Comparison of ENCODE assay signal across 8 cellular contexts in genomic region chr12:113154351-113154973, GRCh38. TPM values are rescaled to one million over a fixed set of nuclear protein-coding genes. Genes with fewer than 3 reads are reported as not detected.
DNase-seq lines count a peak whose midpoint lies in the region; ATAC-seq and TF ChIP-seq lines count a peak whose summit lies in the region.

No MANE protein-coding gene starts in this region.

- H3K9me3 ChIP-seq in CD4-positive, alpha-beta T cell (ENCODE audit: control insufficient read depth, low read length): no peaks in the 10 kb centered on the region
- H3K9me3 ChIP-seq in IMR-90 (ENCODE audit: control insufficient read depth, insufficient read depth, low read length) (no peaks in the 10 kb centered on the region), lower lobe of right lung (no peaks in the 10 kb centered on the region)

- H3K4me1 ChIP-seq in IMR-90 (ENCODE audit: control insufficient read depth, insufficient read depth, low read length): no peaks in the 10 kb centered on the region; the same call in 1 of the 2 replicates
- peaks cover 25% of the 10 kb centered on the region for H3K4me1 ChIP-seq in lower lobe of right lung

- no peak overlapping the region for H4K8ac ChIP-seq in IMR-90 (ENCODE audit: low read depth in 2 of 2, low read length in 2 of 2)

- dilution Hi-C loops in IMR-90 (cut with HindIII; ENCODE audit: low sequenced_read_pairs, unreplicated experiment): no loop called here

- BruUV-seq in IMR-90 (replicated peaks; lab: Mats Ljungman, UMichigan): no TSS peak

- H3K36me3 ChIP-seq in IMR-90 (ENCODE audit: control insufficient read depth, insufficient read depth, low read length): peaks cover 12% of the 10 kb centered on the region
- H3K36me3 ChIP-seq in lower lobe of right lung: peaks cover 21% of the 10 kb centered on the region

- H3K4me2 ChIP-seq in IMR-90 (ENCODE audit: low read depth, low read length): peak overlapping the region; percentile 23; the same call in 1 of the 2 replicates

- no peaks in the 10 kb centered on the region for H3K27me3 Mint-ChIP-seq in CD4-positive, alpha-beta T cell
- peaks cover 42% of the 10 kb centered on the region for H3K27me3 Mint-ChIP-seq in brain

- H3K9me1 ChIP-seq in IMR-90 (ENCODE audit: insufficient read depth, low read length): no peaks in the 10 kb centered on the region

- H3K18ac ChIP-seq in IMR-90 (ENCODE audit: low read depth, low read length): no peak overlapping the region

- H2BK120ac ChIP-seq in IMR-90 (ENCODE audit: low read depth, low read length): no peak overlapping the region

- H3K4ac ChIP-seq in IMR-90 (ENCODE audit: low read depth, low read length): no peak overlapping the region

- peak overlapping the region; percentile 72 for H3K4me3 Mint-ChIP-seq in CD4-positive, alpha-beta T cell
- peak overlapping the region in 3 of 5 experiments; percentile 28 to 80 (median 74) for H3K4me3 Mint-ChIP-seq in brain

- peak in 2 of 10 experiments; percentile 14 to 17 for DNase-seq in CD4-positive, alpha-beta T cell
- DNase-seq in IMR-90: peak; percentile 28
- DNase-seq in lower lobe of right lung: no peak
- DNase-seq in A172 (ENCODE audit: low spot score): no peak
- no peak for DNase-seq in hippocampal formation (lab: John Stamatoyannopoulos, UW)
- no peak for DNase-seq in NCI-H1436 treated with DMSO at 0.1 percent for 48 hours (lab: John Stamatoyannopoulos, UW)

- H3K23ac ChIP-seq in IMR-90 (ENCODE audit: low read depth, low read length): no peak overlapping the region

- H2AK5ac ChIP-seq in IMR-90 (ENCODE audit: low read depth, low read length): no peak overlapping the region

- 3% methylated on average over 30 of the region's 51 CpGs; no CpG with 5 or more reads in 1 of the 2 experiments for WGBS in IMR-90 (ENCODE audit: extremely low coverage in 2 of 2, insufficient read length in 1 of 2), 2 experiments

- no peak overlapping the region for H3K27ac ChIP-seq in CD4-positive, alpha-beta T cell (ENCODE audit: low read depth, low read length)
- no peak overlapping the region for H3K27ac ChIP-seq in IMR-90 (ENCODE audit: insufficient read depth, low read length)
- no peak overlapping the region for H3K27ac ChIP-seq in lower lobe of right lung

- no peak overlapping the region for H3K14ac ChIP-seq in IMR-90 (replicated peaks; ENCODE audit: low read depth, low read length)

- CTCF ChIA-PET in CD4-positive, alpha-beta T cell (lab: Charles Lee): interaction anchor here (1.4 to 2.3 kb wide), 4 partner anchors 18 to 106 kb away, joined by 4 to 12 read pairs (median 6); partner anchors contain the start of gene RASAL1
- CTCF ChIA-PET in IMR-90 (lab: Yijun Ruan, JAX): interaction anchor here (1.2 to 1.3 kb wide), 2 partner anchors 10 to 17 kb away, joined by 3 read pairs; no protein-coding TSS in a partner anchor

- H4K20me1 ChIP-seq in IMR-90 (ENCODE audit: insufficient read depth, low read length): no peaks in the 10 kb centered on the region

- intact Hi-C loops in CD4-positive, alpha-beta T cell (cut with DNase I, micrococcal nuclease): loop anchor here (5.0 to 10.0 kb wide), 3 partner anchors 57 to 100 kb away; partner anchors contain the start of gene DTX1 (in 1 of the 2)
- intact Hi-C loops in IMR-90 (cut with micrococcal nuclease): loop anchor here (5.0 kb wide), 1 partner anchor 162 kb away; no protein-coding TSS in a partner anchor
- intact Hi-C loops in lower lobe of right lung (cut with DNase I): no loop called here

- H3K9ac ChIP-seq in IMR-90 (ENCODE audit: low read depth, low read length): no peak overlapping the region

- H3K27me3 ChIP-seq in CD4-positive, alpha-beta T cell (ENCODE audit: control insufficient read depth, insufficient read depth, low read length): no peaks in the 10 kb centered on the region
- H3K27me3 ChIP-seq in IMR-90 (ENCODE audit: control insufficient read depth, insufficient read depth, low read length): peaks cover 42% of the 10 kb centered on the region
- peaks cover 55% of the 10 kb centered on the region for H3K27me3 ChIP-seq in lower lobe of right lung (ENCODE audit: low read depth)

- no peak for ATAC-seq in CD4-positive, alpha-beta T cell (ENCODE audit: poor library complexity)
- ATAC-seq in IMR-90 (ENCODE audit: low read depth): peak; percentile 21; the same call in 1 of the 2 replicates
- ATAC-seq in lower lobe of right lung: no peak
- ATAC-seq in HG03045 (IDR thresholded peaks at IDR 0.05; ENCODE audit: unreplicated experiment): no peak

- H4K91ac ChIP-seq in IMR-90 (ENCODE audit: insufficient read depth, low read depth, low read length): no peak overlapping the region

- no peak overlapping the region for H2BK5ac ChIP-seq in IMR-90 (ENCODE audit: low read depth, low read length, poor library complexity, severe bottlenecking)

- H3K36me3 Mint-ChIP-seq in CD4-positive, alpha-beta T cell (ENCODE audit: low read depth): peaks cover 23% of the 10 kb centered on the region
- peaks cover 13% of the 10 kb centered on the region for H3K36me3 Mint-ChIP-seq in brain

- H3K4me3 ChIP-seq in IMR-90 (ENCODE audit: insufficient read depth, low read depth, low read length): no peak overlapping the region
- H3K4me3 ChIP-seq in lower lobe of right lung: peak overlapping the region; percentile 31

- POLR2A ChIA-PET in CD4-positive, alpha-beta T cell (lab: Charles Lee): interaction anchor here (1.0 to 1.1 kb wide), 2 partner anchors 30 to 736 kb away, joined by 3 to 4 read pairs; partner anchors contain the start of gene PTPN11
- POLR2A ChIA-PET in IMR-90 (lab: Charles Lee; ENCODE audit: unreplicated experiment): no interaction called here

- no peak overlapping the region for H3K27ac Mint-ChIP-seq in CD4-positive, alpha-beta T cell
- H3K27ac Mint-ChIP-seq in brain: no peak overlapping the region

- no peak overlapping the region for H2BK15ac ChIP-seq in IMR-90 (ENCODE audit: low read depth, low read length)

- peak overlapping the region; percentile 52 for H2AK9ac ChIP-seq in IMR-90 (replicated peaks; ENCODE audit: low read depth, low read length, poor library complexity)

- no peak overlapping the region for H3K56ac ChIP-seq in IMR-90 (ENCODE audit: extremely low read depth, insufficient read depth, low read length)

- no peak for TF ChIP-seq POLR2A in IMR-90 (IDR thresholded peaks at IDR 0.05; ENCODE audit: low read depth, low read length)

- no peak overlapping the region for H4K5ac ChIP-seq in IMR-90 (ENCODE audit: low read depth, low read length)

- TF ChIP-seq RAD21 in IMR-90 (IDR thresholded peaks at IDR 0.05; ENCODE audit: low read length): no peak

- H3K9me3 Mint-ChIP-seq in CD4-positive, alpha-beta T cell: no peaks in the 10 kb centered on the region
- no peaks in the 10 kb centered on the region for H3K9me3 Mint-ChIP-seq in brain

- TF ChIP-seq CTCF in CD4-positive, alpha-beta T cell (IDR thresholded peaks at IDR 0.05): no peak
- TF ChIP-seq CTCF in IMR-90 (conservative IDR thresholded peaks at IDR 0.05; ENCODE audit: low read depth, low read length) (no peak), brain (conservative IDR thresholded peaks at IDR 0.05) (no peak), lower lobe of right lung (IDR thresholded peaks at IDR 0.05) (no peak)

- H3K4me1 Mint-ChIP-seq in CD4-positive, alpha-beta T cell (ENCODE audit: low read depth): peaks cover 29% of the 10 kb centered on the region
- peaks cover 46% of the 10 kb centered on the region for H3K4me1 Mint-ChIP-seq in brain

- peak overlapping the region; percentile 83 for H2AFZ ChIP-seq in IMR-90 (replicated peaks; ENCODE audit: low read length, poor library complexity)

- in situ Hi-C loops in IMR-90 (cut with MboI; ENCODE audit: low sequenced_read_pairs): no loop called here

- no peaks in the 10 kb centered on the region for H3K79me1 ChIP-seq in IMR-90 (ENCODE audit: low read depth in 1 of 2, low read length in 2 of 2)

- H2BK20ac ChIP-seq in IMR-90 (ENCODE audit: low read depth, low read length): no peak overlapping the region

TF ChIP-seq in IMR-90, 13 proteins besides CTCF, POLR2A, EP300 and RAD21:
- TF ChIP-seq RCOR1 (IDR thresholded peaks at IDR 0.05; ENCODE audit: insufficient replicate concordance, low read length): no peak
- TF ChIP-seq FOS (IDR thresholded peaks at IDR 0.05; ENCODE audit: low read depth, low read length): no peak
- no peak for TF ChIP-seq MAFK (IDR thresholded peaks at IDR 0.05; ENCODE audit: low read depth, low read length)
- TF ChIP-seq MXI1 (IDR thresholded peaks at IDR 0.05; ENCODE audit: borderline replicate concordance, low read depth, low read length): no peak

RNA-seq across cellular contexts. Expression of gene CFAP73, which starts 4.9 kb away (rescaled TPM):
- total RNA-seq in CD4-positive, alpha-beta T cell: 1 to 10 TPM in 1 of 2 experiments, under 1 TPM in 1; 0.92 to 1.2 TPM
- total RNA-seq in IMR-90 (2012; rRNA removed) (not detected in 2 replicates), lower lobe of right lung (7.3 TPM)
- polyA plus RNA-seq in IMR-90 (2012; rRNA removed) (not detected in 2 replicates), brain (ENCODE audit: insufficient read depth, low read depth, low replicate concordance) (not detected)
- polyA plus RNA-seq in IMR-90 (2012; cell fraction: cytosol; rRNA removed): not detected in 2 replicates
- polyA plus RNA-seq in IMR-90 (2012; cell fraction: nucleus; rRNA removed; ENCODE audit: low replicate concordance): not detected in 2 replicates
- total RNA-seq in A172 (2014; rRNA removed; shearing (Covaris generic)): 0.22 and 1.2 TPM in 2 replicates

RNA-seq across cellular contexts. Expression of gene RASAL1, which starts 18.9 kb away (rescaled TPM):
- total RNA-seq in CD4-positive, alpha-beta T cell: 1 to 10 TPM; 1.2 to 2.7 TPM
- total RNA-seq in IMR-90 (2012; rRNA removed) (not detected in 2 replicates), lower lobe of right lung (0.41 TPM)
- polyA plus RNA-seq in IMR-90 (2012; rRNA removed) (not detected in 2 replicates), brain (ENCODE audit: insufficient read depth, low read depth, low replicate concordance) (12.3 TPM)
- not detected in 2 replicates for polyA plus RNA-seq in IMR-90 (2012; cell fraction: cytosol; rRNA removed)
- polyA plus RNA-seq in IMR-90 (2012; cell fraction: nucleus; rRNA removed; ENCODE audit: low replicate concordance): not detected in 2 replicates
- total RNA-seq in A172 (2014; rRNA removed; shearing (Covaris generic)): not detected in 2 replicates

RNA-seq across cellular contexts. Expression of gene DDX54, which starts 30.8 kb away (rescaled TPM):
- total RNA-seq in CD4-positive, alpha-beta T cell: 10 to 100 TPM; 56.8 to 61.1 TPM
- total RNA-seq in IMR-90 (2012; rRNA removed) (23.8 and 24.4 TPM in 2 replicates), lower lobe of right lung (54.9 TPM)
- polyA plus RNA-seq in IMR-90 (2012; rRNA removed) (47.5 and 55.1 TPM in 2 replicates), brain (ENCODE audit: insufficient read depth, low read depth, low replicate concordance) (41.9 TPM)
- polyA plus RNA-seq in IMR-90 (2012; cell fraction: cytosol; rRNA removed): 33.5 and 54.5 TPM in 2 replicates
- 74.8 and 97.8 TPM in 2 replicates for polyA plus RNA-seq in IMR-90 (2012; cell fraction: nucleus; rRNA removed; ENCODE audit: low replicate concordance)
- total RNA-seq in A172 (2014; rRNA removed; shearing (Covaris generic)): 56.4 and 69.1 TPM in 2 replicates

RNA-seq across cellular contexts. Expression of gene RITA1, which starts 31.1 kb away (rescaled TPM):
- total RNA-seq in CD4-positive, alpha-beta T cell: 1 to 10 TPM; 2.9 to 3.3 TPM
- 14.7 and 15.0 TPM in 2 replicates for total RNA-seq in IMR-90 (2012; rRNA removed)
- polyA plus RNA-seq in IMR-90 (2012; rRNA removed): 14.2 and 15.2 TPM in 2 replicates
- polyA plus RNA-seq in IMR-90 (2012; cell fraction: cytosol; rRNA removed): 9.9 and 17.3 TPM in 2 replicates
- 7.1 and 9.4 TPM in 2 replicates for polyA plus RNA-seq in IMR-90 (2012; cell fraction: nucleus; rRNA removed; ENCODE audit: low replicate concordance)
- polyA plus RNA-seq in brain (ENCODE audit: insufficient read depth, low read depth, low replicate concordance): 29.7 TPM
- 14.2 TPM for total RNA-seq in lower lobe of right lung
- total RNA-seq in A172 (2014; rRNA removed; shearing (Covaris generic)): 51.2 and 52.2 TPM in 2 replicates
